In genomic region chr4:9151814-9152181, GRCh38 we compare ENCODE assay signal across 10 cellular contexts. TPM values are rescaled to one million over a fixed set of nuclear protein-coding genes. Genes with fewer than 3 reads are reported as not detected.
DNase-seq lines count a peak whose midpoint lies in the region; TF ChIP-seq lines count a peak whose summit lies in the region.
"Not testable (repeated sequence)": the region's sequence is repeated elsewhere in the genome, so short reads cannot be mapped to it uniquely, and the experiment has no call there.
"Had no signal": no experiment of that assay in that cellular context is flagged by ENCODE, and none has a peak within 500 bp of the region (broad histone marks: within the 10 kb centered on the region; RNA-seq: fewer than 3 reads in every experiment).

No MANE protein-coding gene starts in this region.

- H3K36me3 ChIP-seq in BLaER1; HUES64 (ENCODE audit: insufficient read depth, low read length); esophagus muscularis mucosa; kidney epithelial cell (ENCODE audit: control insufficient read depth, insufficient read depth, low read length): not testable (repeated sequence)

- H3K9me3 ChIP-seq in BLaER1; HUES64 (ENCODE audit: insufficient read depth, low read depth, low read length); esophagus muscularis mucosa: not testable (repeated sequence)

- TF ChIP-seq EP300 in esophagus muscularis mucosa (IDR thresholded peaks at IDR 0.05): not testable (repeated sequence)

- H3K9ac ChIP-seq in BLaER1 (peak overlapping the region; percentile 80), HUES64 (ENCODE audit: low read depth, low read length) (peak overlapping the region; percentile 73)

- not testable (repeated sequence) for H3K4me1 Mint-ChIP-seq in nephron progenitor cell
- peaks cover 21% of the 10 kb centered on the region for H3K4me1 Mint-ChIP-seq in stimulated activated naive CD8-positive, alpha-beta T cell treated with anti-CD3 and anti-CD28 coated beads, Interleukin-15, Interleukin-2, amounts not matched to agents 100 ng/mL and 50 ng/mL, for 24 hours (ENCODE audit: low read depth)

- DNase-seq in astrocyte of the spinal cord (ENCODE audit: low read depth, low spot score): peak; percentile 18
- DNase-seq in esophagus muscularis mucosa (ENCODE audit: extremely low spot score); kidney epithelial cell (ENCODE audit: low read depth); nephron progenitor cell: not testable (repeated sequence)

- intact Hi-C loops in esophagus muscularis mucosa (cut with DNase I): not testable (repeated sequence)

- not testable (repeated sequence) for TF ChIP-seq POLR2A in esophagus muscularis mucosa (IDR thresholded peaks at IDR 0.05; ENCODE audit: low read depth)

- H3K27me3 Mint-ChIP-seq in nephron progenitor cell (ENCODE audit: low read depth, poor library complexity); stimulated activated naive CD8-positive, alpha-beta T cell treated with anti-CD3 and anti-CD28 coated beads, Interleukin-15, Interleukin-2, amounts not matched to agents 100 ng/mL and 50 ng/mL, for 24 hours: not testable (repeated sequence)

- not testable (repeated sequence) for H3K4me1 ChIP-seq in BLaER1; HUES64 (ENCODE audit: insufficient read depth, low read length)
- peaks cover 4 to 14% (median 8%) of the 10 kb centered on the region in 4 donors for H3K4me1 ChIP-seq in esophagus muscularis mucosa

- H3K36me3 Mint-ChIP-seq in nephron progenitor cell (ENCODE audit: low read depth); stimulated activated naive CD8-positive, alpha-beta T cell treated with anti-CD3 and anti-CD28 coated beads, Interleukin-15, Interleukin-2, amounts not matched to agents 100 ng/mL and 50 ng/mL, for 24 hours (ENCODE audit: low read depth): not testable (repeated sequence)

- peak overlapping the region; percentile 80 for H3K4me3 ChIP-seq in BLaER1
- H3K4me3 ChIP-seq in HUES64 (ENCODE audit: low read length): peak overlapping the region; percentile 72
- H3K4me3 ChIP-seq in astrocyte of the spinal cord (ENCODE audit: low read depth, low read length): peak overlapping the region; percentile 63
- peak overlapping the region; percentile 76 to 85 (median 80) for H3K4me3 ChIP-seq in esophagus muscularis mucosa
- H3K4me3 ChIP-seq in kidney epithelial cell (ENCODE audit: low read depth, low read length): peak overlapping the region; percentile 62

- not testable (repeated sequence) for H4K20me1 ChIP-seq in BLaER1

- peaks cover 39% of the 10 kb centered on the region for H3K9me3 Mint-ChIP-seq in nephron progenitor cell
- H3K9me3 Mint-ChIP-seq in stimulated activated naive CD8-positive, alpha-beta T cell treated with anti-CD3 and anti-CD28 coated beads, Interleukin-15, Interleukin-2, amounts not matched to agents 100 ng/mL and 50 ng/mL, for 24 hours: not testable (repeated sequence)

- WGBS in HUES64: 49% methylated on average over 11 of the region's 12 CpGs
- 4% methylated on average over 9 of the region's 12 CpGs for WGBS in esophagus muscularis mucosa

- TF ChIP-seq CTCF in VCaP (conservative IDR thresholded peaks at IDR 0.05); astrocyte of the spinal cord (IDR thresholded peaks at IDR 0.05; ENCODE audit: low read depth, low read length); esophagus muscularis mucosa (IDR thresholded peaks at IDR 0.05); kidney epithelial cell (IDR thresholded peaks at IDR 0.05; ENCODE audit: insufficient read depth, low read length, poor library complexity, severe bottlenecking); nephron progenitor cell (IDR thresholded peaks at IDR 0.05): not testable (repeated sequence)

- H3K27ac Mint-ChIP-seq in nephron progenitor cell: not testable (repeated sequence)
- H3K27ac Mint-ChIP-seq in stimulated activated naive CD8-positive, alpha-beta T cell treated with anti-CD3 and anti-CD28 coated beads, Interleukin-15, Interleukin-2, amounts not matched to agents 100 ng/mL and 50 ng/mL, for 24 hours: peak overlapping the region; percentile 49

- peak overlapping the region; percentile 82 for H3K4me2 ChIP-seq in BLaER1

- H3K4me3 Mint-ChIP-seq in nephron progenitor cell: peak overlapping the region; percentile 87
- H3K4me3 Mint-ChIP-seq in stimulated activated naive CD8-positive, alpha-beta T cell treated with anti-CD3 and anti-CD28 coated beads, Interleukin-15, Interleukin-2, amounts not matched to agents 100 ng/mL and 50 ng/mL, for 24 hours: peak overlapping the region; percentile 85

- H3K27me3 ChIP-seq in BLaER1; HUES64 (ENCODE audit: insufficient read depth, low read length); esophagus muscularis mucosa; kidney epithelial cell (ENCODE audit: control insufficient read depth, insufficient read depth, low read length): not testable (repeated sequence)

- in situ Hi-C loops in astrocyte of the spinal cord (cut with HindIII; ENCODE audit: low sequenced_read_pairs): not testable (repeated sequence)

- H3K27ac ChIP-seq in BLaER1 (peak overlapping the region; percentile 74), HUES64 (ENCODE audit: low read depth, low read length) (peak overlapping the region; percentile 66; the same call in 1 of the 2 replicates), VCaP (peak overlapping the region; percentile 32; the same call in 1 of the 2 replicates), esophagus muscularis mucosa (replicated peaks in 1 of 4) (peak overlapping the region; percentile 89 to 96 (median 92))

RNA-seq across cellular contexts. Expression of gene FAM90A26, which starts 18.4 kb away (rescaled TPM):
- polyA plus RNA-seq in HUES64 (2013, experiment 1 of 2): not detected
- not detected for polyA plus RNA-seq in HUES64 (2013, experiment 2 of 2)
- total RNA-seq in esophagus muscularis mucosa: not detected
- not detected in 2 replicates for total RNA-seq in kidney epithelial cell
- total RNA-seq: esophagus mucosa, Right ventricle myocardium superior had no signal

RNA-seq across cellular contexts. Expression of gene USP17L10, which starts 58.7 kb away (rescaled TPM):
- not detected for polyA plus RNA-seq in HUES64 (2013, experiment 1 of 2)
- not detected for polyA plus RNA-seq in HUES64 (2013, experiment 2 of 2)
- not detected for total RNA-seq in esophagus muscularis mucosa
- not detected in 2 replicates for total RNA-seq in kidney epithelial cell
- total RNA-seq: esophagus mucosa, Right ventricle myocardium superior had no signal

Comparison
In these comparisons a context has a peak if more than half of its experiments do, and no peak if none do; other contexts are left out.
1. H3K27ac ChIP-seq: peak in every context shown above with its lines; median percentile 92 in esophagus muscularis mucosa; 74 in BLaER1; 66 in HUES64; 32 in VCaP.